9 cellular contexts compared by ENCODE assay signal in genomic region chr11:72676874-72677341, GRCh38. TPM values are rescaled to one million over a fixed set of nuclear protein-coding genes. Genes with fewer than 3 reads are reported as not detected.
DNase-seq lines count a peak whose midpoint lies in the region; ATAC-seq, FAIRE-seq and TF ChIP-seq lines count a peak whose summit lies in the region.
"Had no signal": no experiment of that assay in that cellular context is flagged by ENCODE, and none has a peak within 500 bp of the region (broad histone marks: within the 10 kb centered on the region; RNA-seq: fewer than 3 reads in every experiment).

No MANE protein-coding gene starts in this region.

- no peaks in the 10 kb centered on the region for H3K9me3 ChIP-seq in Peyer's patch

- H3K4me1 ChIP-seq in Peyer's patch, result peaks cover 0 to 5% (median 0%) of the 10 kb centered on the region in 4 donors

- H3K27me3 ChIP-seq in Peyer's patch, result peaks cover 0 to 9% of the 10 kb centered on the region in 2 donors

- H3K27ac ChIP-seq in Peyer's patch, result no peak overlapping the region
- H3K27ac ChIP-seq: HL-60 had no signal

- no peak for ATAC-seq in GM19452 (IDR thresholded peaks at IDR 0.05; ENCODE audit: unreplicated experiment)
- no peak for ATAC-seq in HG03135 (IDR thresholded peaks at IDR 0.05; ENCODE audit: unreplicated experiment)
- ATAC-seq in HG03342 (IDR thresholded peaks at IDR 0.05; ENCODE audit: unreplicated experiment), result no peak

- TF ChIP-seq POLR2A in GM12892 (IDR thresholded peaks at IDR 0.05; ENCODE audit: low read depth, low read length), result no peak; the same call in 1 of the 2 replicates
- TF ChIP-seq POLR2A in Peyer's patch (IDR thresholded peaks at IDR 0.05), result no peak

- no peak overlapping the region for H3K4me3 ChIP-seq in Peyer's patch

- peak; percentile 9 for FAIRE-seq in GM12892 (lab: Jason Lieb, UNC)

- DNase-seq in GM12892 (ENCODE audit: insufficient read length) (peak; percentile 68), Peyer's patch (peak; percentile 36 to 73 (median 69)), hepatic stellate cell (ENCODE audit: low spot score) (peak; percentile 63)
- peak; percentile 35 for DNase-seq in activated gamma-delta T cell treated with anti-CD3 and anti-CD28 coated beads, Interleukin-2, amount 50 U/mL, for 16 hours (ENCODE audit: low read depth)
- peak; percentile 22 to 62 for DNase-seq in stimulated activated CD4-positive, alpha-beta T cell treated with anti-CD3 and anti-CD28 coated beads, Interleukin-1b, Interleukin-23, amount 100 ng/mL, for 1 hour (ENCODE audit: low read depth in 2 of 2)

- H3K36me3 ChIP-seq in Peyer's patch, result no peaks in the 10 kb centered on the region

- TF ChIP-seq CTCF in Peyer's patch (IDR thresholded peaks at IDR 0.05), result no peak

RNA-seq across cellular contexts. Expression of gene PDE2A, which starts 2.7 kb away (rescaled TPM):
- polyA plus RNA-seq in GM12892 (2012; ENCODE audit: missing spikeins), result 1.7 TPM
- 10 to 100 TPM in 3 of 4 donors, 1 to 10 TPM in 1; 8.4 to 75.9 (median 33.1) TPM for total RNA-seq in Peyer's patch
